Comparison of ENCODE assay signal across 8 cellular contexts in genomic region chr16:69330286-69331109, GRCh38. TPM values are rescaled to one million over a fixed set of nuclear protein-coding genes. Genes with fewer than 3 reads are reported as not detected.
DNase-seq lines count a peak whose midpoint lies in the region; ATAC-seq, FAIRE-seq and TF ChIP-seq lines count a peak whose summit lies in the region.

A gene with protein sequence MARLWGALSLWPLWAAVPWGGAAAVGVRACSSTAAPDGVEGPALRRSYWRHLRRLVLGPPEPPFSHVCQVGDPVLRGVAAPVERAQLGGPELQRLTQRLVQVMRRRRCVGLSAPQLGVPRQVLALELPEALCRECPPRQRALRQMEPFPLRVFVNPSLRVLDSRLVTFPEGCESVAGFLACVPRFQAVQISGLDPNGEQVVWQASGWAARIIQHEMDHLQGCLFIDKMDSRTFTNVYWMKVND (minus strand): TSS chr16:69330588. CDS start chr16:69330570, 18 bp downstream.

- peak; percentile 92 for ATAC-seq in HG02970 (IDR thresholded peaks at IDR 0.05; ENCODE audit: low FRiP score, unreplicated experiment)
- peak; percentile 97 to 98 for ATAC-seq in right cardiac atrium

- H3K9me3 ChIP-seq in ascending aorta = no peaks in the 10 kb centered on the region
- H3K9me3 ChIP-seq in right cardiac atrium (ENCODE audit: control insufficient read depth, low read length) = no peaks in the 10 kb centered on the region
- H3K9me3 ChIP-seq in uterus = no peaks in the 10 kb centered on the region

- no peak for TF ChIP-seq CTCF in ascending aorta (IDR thresholded peaks at IDR 0.05)
- TF ChIP-seq CTCF in uterus (IDR thresholded peaks at IDR 0.05) = peak in 2 of 4 experiments; percentile 9 to 46

- peaks cover 38% of the 10 kb centered on the region for H3K4me1 Mint-ChIP-seq in T-helper 2 cell treated with Interferon-gamma antibody and Interleukin-4, amounts not matched to agents 5 μg/mL and 100 μg/mL, for 36 hours (ENCODE audit: low read depth)

- H3K4me3 ChIP-seq in ascending aorta (peak within 1 kb of the TSS; percentile 73 to 80), right cardiac atrium (ENCODE audit: low read length) (peak within 1 kb of the TSS; percentile 78), uterus (peak within 1 kb of the TSS; percentile 57 to 92)

- no peaks in the 10 kb centered on the region for H3K27me3 Mint-ChIP-seq in T-helper 2 cell treated with Interferon-gamma antibody and Interleukin-4, amounts not matched to agents 5 μg/mL and 100 μg/mL, for 36 hours (ENCODE audit: low read depth)

- H3K27ac ChIP-seq in ascending aorta = peak within 1 kb of the TSS; percentile 89 to 94
- H3K27ac ChIP-seq in right cardiac atrium (ENCODE audit: low read length) = peak within 1 kb of the TSS; percentile 89
- peak within 1 kb of the TSS; percentile 85 to 88 for H3K27ac ChIP-seq in uterus

- H3K36me3 Mint-ChIP-seq in T-helper 2 cell treated with Interferon-gamma antibody and Interleukin-4, amounts not matched to agents 5 μg/mL and 100 μg/mL, for 36 hours (ENCODE audit: low read depth) = peaks cover 61% of the 10 kb centered on the region

- no peaks in the 10 kb centered on the region for H3K9me3 Mint-ChIP-seq in T-helper 2 cell treated with Interferon-gamma antibody and Interleukin-4, amounts not matched to agents 5 μg/mL and 100 μg/mL, for 36 hours

- H3K27me3 ChIP-seq in ascending aorta (no peaks in the 10 kb centered on the region), right cardiac atrium (ENCODE audit: control insufficient read depth, insufficient read depth) (no peaks in the 10 kb centered on the region), uterus (no peaks in the 10 kb centered on the region)

- FAIRE-seq in GM18507 (lab: Jason Lieb, UNC) = peak; percentile 87

- peak; percentile 87 for DNase-seq in GM18507 (ENCODE audit: extremely low spot score, insufficient read length, low read depth)
- DNase-seq in NCI-H187 treated with DMSO at 0.1 percent for 48 hours (lab: John Stamatoyannopoulos, UW) = peak; percentile 5
- peak; percentile 91 for DNase-seq in T-helper 2 cell treated with Interferon-gamma antibody and Interleukin-4, amounts not matched to agents 5 μg/mL and 100 μg/mL, for 36 hours (ENCODE audit: low spot score)
- peak; percentile 72 to 96 for DNase-seq in ascending aorta (ENCODE audit: low spot score in 2 of 2)
- DNase-seq in right cardiac atrium = peak; percentile 96 to 98 (median 97)
- DNase-seq in pulmonary artery endothelial cell (ENCODE audit: low read depth, low spot score) = peak; percentile 77
- DNase-seq in uterus = peak; percentile 92

- H3K4me1 ChIP-seq in ascending aorta (peaks cover 4 to 12% of the 10 kb centered on the region in 2 donors), right cardiac atrium (ENCODE audit: control insufficient read depth, insufficient read depth, low read length) (peaks cover 6% of the 10 kb centered on the region), uterus (peaks cover 13 to 18% of the 10 kb centered on the region in 2 donors)

- intact Hi-C loops in ascending aorta (cut with DNase I) = loop anchor here (1.0 to 10.0 kb wide), 4 partner anchors 9 to 1486 kb away; partner anchors contain the start of genes CENPT, COG8, NIP7 and NUTF2
- intact Hi-C loops in right cardiac atrium (cut with DNase I) = no loop called here
- intact Hi-C loops in uterus (cut with DNase I; ENCODE audit: low total_unique reads) = no loop called here

- peak; percentile 50 to 81 for TF ChIP-seq POLR2A in uterus (IDR thresholded peaks at IDR 0.05)

- H3K4me3 Mint-ChIP-seq in T-helper 2 cell treated with Interferon-gamma antibody and Interleukin-4, amounts not matched to agents 5 μg/mL and 100 μg/mL, for 36 hours = peak within 1 kb of the TSS; percentile 86

- H3K36me3 ChIP-seq in ascending aorta (peaks cover 25 to 42% of the 10 kb centered on the region in 2 donors), uterus (no peaks in the 10 kb centered on the region)

- WGBS in right cardiac atrium = under 1% methylated on average over 93 of the region's 93 CpGs

- peak within 1 kb of the TSS; percentile 83 for H3K27ac Mint-ChIP-seq in T-helper 2 cell treated with Interferon-gamma antibody and Interleukin-4, amounts not matched to agents 5 μg/mL and 100 μg/mL, for 36 hours

RNA-seq across cellular contexts. Expression of the gene that starts here (rescaled TPM):
- total RNA-seq in ascending aorta (49.9 TPM), right cardiac atrium (1 to 10 TPM; 4.7 to 5.7 (median 4.9) TPM), pulmonary artery endothelial cell (16.0 and 22.1 TPM in 2 replicates), uterus (10 to 100 TPM in 2 of 4 donors, 1 to 10 TPM in 2; 3.2 to 69.9 (median 13.2) TPM)
- 2.9 TPM for polyA plus RNA-seq in right cardiac atrium

Comparison
In these comparisons a context has a peak if more than half of its experiments do, and no peak if none do; other contexts are left out.
1. Peak in every context shown above with its lines: DNase-seq, ATAC-seq, H3K4me3 ChIP-seq and H3K27ac ChIP-seq.
2. DNase-seq: peak in every context shown above with its lines; median percentile 97 in right cardiac atrium; 92 in uterus; 91 in T-helper 2 cell treated with Interferon-gamma antibody and Interleukin-4, amounts not matched to agents 5 μg/mL and 100 μg/mL, for 36 hours; 87 in GM18507; 84 in ascending aorta; 77 in pulmonary artery endothelial cell; 5 in NCI-H187 treated with DMSO at 0.1 percent for 48 hours.